ENCODE assay signal across 11 cellular contexts in genomic region chr7:92644406-92645113, GRCh38. TPM values are rescaled to one million over a fixed set of nuclear protein-coding genes. Genes with fewer than 3 reads are reported as not detected.
DNase-seq lines count a peak whose midpoint lies in the region; ATAC-seq and TF ChIP-seq lines count a peak whose summit lies in the region.
"Had no signal": no experiment of that assay in that cellular context is flagged by ENCODE, and none has a peak within 500 bp of the region (broad histone marks: within the 10 kb centered on the region; RNA-seq: fewer than 3 reads in every experiment).

No MANE protein-coding gene starts in this region.

- H3K9me3 ChIP-seq in DND-41 (ENCODE audit: insufficient read depth, low read length, severe bottlenecking) (no peaks in the 10 kb centered on the region), SK-N-SH (no peaks in the 10 kb centered on the region)

- H3K4me1 ChIP-seq in DND-41 (ENCODE audit: insufficient read depth, low read length) (peaks cover 100% of the 10 kb centered on the region), SK-N-SH (ENCODE audit: control insufficient read depth in 1 of 2, insufficient read depth in 2 of 2, low read depth in 1 of 2, low read length in 1 of 2) (peaks cover 18 to 44% of the 10 kb centered on the region in 2 experiments)

- no peak for ATAC-seq in DND-41 (ENCODE audit: insufficient read depth, low read depth)
- no peak for ATAC-seq in HG03565 (IDR thresholded peaks at IDR 0.05; ENCODE audit: unreplicated experiment)

- H2AFZ ChIP-seq in DND-41 (ENCODE audit: low read depth, low read length) (no peak overlapping the region), SK-N-SH (ENCODE audit: low read depth) (no peak overlapping the region)

- no peak for TF ChIP-seq RAD21 in SK-N-SH (IDR thresholded peaks at IDR 0.05; ENCODE audit: low read length)

- CTCF ChIA-PET in SK-N-SH (lab: Yijun Ruan, JAX), result interaction anchor here (0.6 to 3.0 kb wide), 8 partner anchors 10 to 265 kb away, joined by 3 to 17 read pairs (median 4); no protein-coding TSS in a partner anchor

- TF ChIP-seq CTCF in DND-41 (IDR thresholded peaks at IDR 0.05; ENCODE audit: borderline replicate concordance, extremely low read depth, low read length, poor library complexity, severe bottlenecking) (no peak), SK-N-SH (IDR thresholded peaks at IDR 0.05) (no peak), epithelial cell of esophagus (IDR thresholded peaks at IDR 0.05; ENCODE audit: insufficient read depth, low read depth, low read length, missing control alignments) (no peak), GM13977 (IDR thresholded peaks at IDR 0.05; ENCODE audit: extremely low read depth, insufficient read depth, missing control alignments) (no peak)

- H3K27ac ChIP-seq in DND-41 (ENCODE audit: low read length), result peak overlapping the region; percentile 99
- peak overlapping the region; percentile 48 to 75 for H3K27ac ChIP-seq in SK-N-SH (ENCODE audit: low read depth in 2 of 2, low read length in 1 of 2)
- H3K27ac ChIP-seq: KMS-11 had no signal

- H3K9ac ChIP-seq in DND-41 (ENCODE audit: low read depth, low read length) (peak overlapping the region; percentile 64), SK-N-SH (no peak overlapping the region)
- H3K9ac ChIP-seq: KMS-11 had no signal

- POLR2A ChIA-PET in SK-N-SH (lab: Yijun Ruan, JAX), result interaction anchor here (1.6 kb wide), 1 partner anchor 189 kb away, joined by 5 read pairs; no protein-coding TSS in a partner anchor

- H3K9me2 ChIP-seq in SK-N-SH, result no peaks in the 10 kb centered on the region

- H3K27me3 ChIP-seq in DND-41 (ENCODE audit: insufficient read depth, low read length, poor library complexity) (no peaks in the 10 kb centered on the region), SK-N-SH (ENCODE audit: insufficient read depth) (no peaks in the 10 kb centered on the region)

- H3K79me2 ChIP-seq in DND-41 (ENCODE audit: insufficient read depth, low read length) (peaks cover 86% of the 10 kb centered on the region), SK-N-SH (ENCODE audit: insufficient read depth) (peaks cover 96% of the 10 kb centered on the region)

- H4K20me1 ChIP-seq in DND-41 (ENCODE audit: insufficient read depth, low read length), result no peaks in the 10 kb centered on the region
- no peaks in the 10 kb centered on the region for H4K20me1 ChIP-seq in SK-N-SH (ENCODE audit: insufficient read depth)

- H3K4me2 ChIP-seq in DND-41 (ENCODE audit: insufficient read depth, low read length), result 0 out of 2 replicates have a peak overlapping the region, but pooled peaks have one; percentile 6
- no peak overlapping the region; the same call in 1 of the 2 replicates for H3K4me2 ChIP-seq in SK-N-SH
- H3K4me2 ChIP-seq: KMS-11 had no signal

- H3K36me3 ChIP-seq in DND-41 (ENCODE audit: insufficient read depth, low read length) (peaks cover 56% of the 10 kb centered on the region), SK-N-SH (replicated peaks in 1 of 2; ENCODE audit: control insufficient read depth in 1 of 2, insufficient read depth in 2 of 2, low read length in 1 of 2) (peaks cover 16 to 21% of the 10 kb centered on the region in 2 experiments)

- no peak for TF ChIP-seq EP300 in SK-N-SH (IDR thresholded peaks at IDR 0.05; ENCODE audit: borderline replicate concordance in 1 of 2, low read depth in 1 of 2, low read length in 1 of 2)

- in situ Hi-C loops in GM13977 (cut with MboI; ENCODE audit: low pct_unique_long_range_greater_than_20kb, low sequenced_read_pairs, unreplicated experiment), result no loop called here

- WGBS in SK-N-SH (ENCODE audit: low lambda C conversion rate), result 85% methylated on average over 6 of the region's 6 CpGs

- no peak overlapping the region for H3K4me3 ChIP-seq in DND-41 (ENCODE audit: low read depth in 1 of 2, low read length in 2 of 2)
- H3K4me3 ChIP-seq in SK-N-SH (ENCODE audit: low read depth in 2 of 2, low read length in 1 of 2), result no peak overlapping the region
- no peak overlapping the region for H3K4me3 ChIP-seq in epithelial cell of esophagus (ENCODE audit: low read length)

- no peak for DNase-seq in DND-41
- no peak for DNase-seq in SK-N-SH
- peak; percentile 67 for DNase-seq in epithelial cell of esophagus (ENCODE audit: low read depth)
- peak; percentile 82 for DNase-seq in myocyte (ENCODE audit: low read depth)
- no peak for DNase-seq in stimulated activated CD4-positive, alpha-beta T cell treated with anti-CD3 and anti-CD28 coated beads, Interleukin-1b, Interleukin-23, amount 100 ng/mL, for 48 hours
- no peak for DNase-seq in GM13977 (ENCODE audit: low spot score)
- no peak for DNase-seq in superior temporal gyrus (ENCODE audit: extremely low spot score)
- DNase-seq: activated CD8-positive, alpha-beta memory T cell treated with anti-CD3 and anti-CD28 coated beads, Interleukin-2, amount 50 U/mL, for 48 hours; naive B cell had no signal

- peaks cover 66% of the 10 kb centered on the region for H3F3A ChIP-seq in SK-N-SH (replicated peaks; ENCODE audit: insufficient read depth)

TF ChIP-seq in SK-N-SH, 30 proteins besides CTCF, POLR2A, EP300 and RAD21:
- no peak for TF ChIP-seq RFX5 (IDR thresholded peaks at IDR 0.05; ENCODE audit: low read length)
- no peak for TF ChIP-seq FOXM1 (IDR thresholded peaks at IDR 0.05; ENCODE audit: low read depth)
- TF ChIP-seq FOXJ3 (CRISPR knock-in tag; IDR thresholded peaks at IDR 0.05), result no peak; the same call in 1 of the 2 replicates
- no peak for TF ChIP-seq GABPA (IDR thresholded peaks at IDR 0.05; ENCODE audit: low read depth)
- TF ChIP-seq USF2 (IDR thresholded peaks at IDR 0.05; ENCODE audit: borderline replicate concordance, low read depth, low read length), result no peak
- TF ChIP-seq MEF2A (IDR thresholded peaks at IDR 0.05; ENCODE audit: borderline replicate concordance, low read depth), result no peak
- TF ChIP-seq ZBTB33 (IDR thresholded peaks at IDR 0.05; ENCODE audit: borderline replicate concordance, low read depth), result no peak
- TF ChIP-seq ELF1 (IDR thresholded peaks at IDR 0.05), result no peak
TF ChIP-seq in SK-N-SH: peak in this region for 0.

RNA-seq across cellular contexts. Expression of gene FAM133B, which starts 54.4 kb away (rescaled TPM):
- polyA plus RNA-seq in SK-N-SH (2012; rRNA removed), result 13.8 and 16.3 TPM in 2 replicates
- 14.7 and 21.1 TPM in 2 replicates for polyA plus RNA-seq in SK-N-SH (2012; cell fraction: cytosol; rRNA removed)
- 13.0 and 33.6 TPM in 2 replicates for polyA plus RNA-seq in SK-N-SH (2012; cell fraction: nucleus; rRNA removed)
- 23.9 and 26.9 TPM in 2 replicates for total RNA-seq in myocyte
- 15.4 TPM for polyA plus RNA-seq in myocyte (2012)

Comparison
In these comparisons a context has a peak if more than half of its experiments do, and no peak if none do; other contexts are left out.
1. DNase-seq: peak in epithelial cell of esophagus (single experiment) and myocyte (single experiment); none in DND-41 (single experiment), SK-N-SH (single experiment), stimulated activated CD4-positive, alpha-beta T cell treated with anti-CD3 and anti-CD28 coated beads, Interleukin-1b, Interleukin-23, amount 100 ng/mL, for 48 hours (single experiment), GM13977 (single experiment) and superior temporal gyrus (single experiment).